Comparison of ENCODE assay signal across 8 cellular contexts in the genomic region with DNA sequence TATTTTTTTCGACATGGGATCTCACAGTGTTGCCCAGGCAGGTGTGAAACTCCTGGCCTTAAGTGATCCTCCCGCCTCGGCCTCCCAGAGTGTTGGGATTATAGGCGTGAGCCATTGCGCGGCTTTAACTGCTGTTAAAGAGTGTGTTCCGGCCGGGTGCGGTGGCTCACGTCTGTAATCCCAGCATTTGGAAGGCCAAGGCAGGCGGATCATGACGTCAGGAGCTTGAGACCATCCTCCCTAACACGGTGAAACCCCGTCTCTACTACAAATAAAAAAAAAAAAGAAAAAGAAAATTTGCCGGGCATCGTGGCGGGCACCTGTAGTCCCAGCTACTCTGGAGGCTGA. TPM values are rescaled to one million over a fixed set of nuclear protein-coding genes. Genes with fewer than 3 reads are reported as not detected.
DNase-seq lines count a peak whose midpoint lies in the region; ATAC-seq and TF ChIP-seq lines count a peak whose summit lies in the region.

No MANE protein-coding gene starts in this region.

- H3K27ac ChIP-seq in Peyer's patch: peak overlapping the region in 3 of 4 donors; percentile 90 to 96 (median 93)

- no peaks in the 10 kb centered on the region for H3K9me3 ChIP-seq in Peyer's patch

- TF ChIP-seq CTCF in Peyer's patch (IDR thresholded peaks at IDR 0.05) (no peak), fibroblast of mammary gland (conservative IDR thresholded peaks at IDR 0.05; ENCODE audit: control insufficient read depth, insufficient read depth, low read depth, low read length) (no peak), retinal pigment epithelial cell (conservative IDR thresholded peaks at IDR 0.05; ENCODE audit: low read depth, low read length) (no peak)

- no peaks in the 10 kb centered on the region for H3K27me3 ChIP-seq in Peyer's patch

- H3K36me3 ChIP-seq in Peyer's patch: no peaks in the 10 kb centered on the region

- no peak for ATAC-seq in HG03469 (IDR thresholded peaks at IDR 0.05; ENCODE audit: unreplicated experiment)

- TF ChIP-seq POLR2A in Peyer's patch (IDR thresholded peaks at IDR 0.05): no peak

- peaks cover 0 to 14% (median 8%) of the 10 kb centered on the region in 4 donors for H3K4me1 ChIP-seq in Peyer's patch

- no peak for DNase-seq in Peyer's patch
- peak; percentile 76 for DNase-seq in fibroblast of mammary gland (ENCODE audit: low read depth)
- DNase-seq in retinal pigment epithelial cell (ENCODE audit: low read depth): no peak
- no peak for DNase-seq in activated gamma-delta T cell (lab: John Stamatoyannopoulos, UW)
- DNase-seq in NCI-H1092 treated with DMSO at 0.1 percent for 48 hours (lab: John Stamatoyannopoulos, UW): no peak
- no peak for DNase-seq in GM19238 (ENCODE audit: insufficient read length, low spot score)

- H3K4me3 ChIP-seq in GM08714 (ENCODE audit: low read length) (peak overlapping the region; percentile 78), Peyer's patch (peak overlapping the region; percentile 67 to 83 (median 78)), fibroblast of mammary gland (ENCODE audit: control insufficient read depth, low read depth, low read length) (peak overlapping the region; percentile 82), retinal pigment epithelial cell (ENCODE audit: low read length) (peak overlapping the region; percentile 82)

RNA-seq across cellular contexts. Expression of a gene that starts 1.1 kb away (rescaled TPM):
- 10 to 100 TPM; 24.2 to 47.9 (median 28.1) TPM for total RNA-seq in Peyer's patch
